In the genomic region with DNA sequence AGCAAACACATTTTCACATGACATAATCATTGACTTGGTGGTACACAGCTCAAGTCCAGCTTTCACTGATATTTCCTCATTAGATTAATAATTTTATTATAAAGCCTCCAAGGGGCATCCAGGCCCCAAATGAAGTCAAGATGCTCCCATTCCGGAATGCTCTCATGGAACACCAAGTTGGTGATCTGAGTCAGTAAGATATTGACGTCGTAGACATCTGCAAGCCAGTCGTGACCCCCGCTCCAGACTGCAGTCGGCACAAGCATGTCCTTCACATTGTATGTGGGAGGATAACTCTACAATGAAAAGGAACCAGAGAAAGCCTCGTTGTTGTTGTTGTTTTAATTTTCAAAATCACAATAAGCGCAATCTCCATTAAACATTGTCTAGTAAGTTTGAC, we compare ENCODE assay signal across 31 cellular contexts. TPM values are rescaled to one million over a fixed set of nuclear protein-coding genes. Genes with fewer than 3 reads are reported as not detected.
"Had no signal": no experiment of that assay in that cellular context is flagged by ENCODE, and none has a peak within 500 bp of the region (broad histone marks: within the 10 kb centered on the region; RNA-seq: fewer than 3 reads in every experiment).

No MANE protein-coding gene starts in this region.

- H3K9ac ChIP-seq: KMS-11 had no signal

- H3K36me3 ChIP-seq: brain microvascular endothelial cell had no signal

- H3K4me2 ChIP-seq: KMS-11, PC-9 had no signal

- DNase-seq: activated B cell treated with CpG ODN at 0.5 μM for 24 hours; activated CD4-positive, alpha-beta memory T cell treated with anti-CD3 and anti-CD28 coated beads, Interleukin-2, amount 10 ng/mL, durations not matched to agents 7 days and 5 days; activated CD4-positive, alpha-beta T cell treated with anti-CD3 and anti-CD28 coated beads for 4 hours; activated CD4-positive, alpha-beta T cell treated with anti-CD3 and anti-CD28 coated beads, Interleukin-2, amount 50 U/mL, for 1 hour; activated CD4-positive, CD25-positive, alpha-beta regulatory T cell treated with anti-CD3 and anti-CD28 coated beads, Interleukin-2, amount 50 U/mL, for 72 hours; activated CD8-positive, alpha-beta memory T cell treated with anti-CD3 and anti-CD28 coated beads for 24 hours; activated CD8-positive, alpha-beta memory T cell treated with anti-CD3 and anti-CD28 coated beads, Interleukin-2, amount 10 ng/mL, durations not matched to agents 7 days and 5 days; activated CD8-positive, alpha-beta memory T cell treated with anti-CD3 and anti-CD28 coated beads, Interleukin-2, amount 50 U/mL, for 48 hours; activated effector memory CD4-positive, alpha-beta T cell treated with Interleukin-2 at 50 U/mL for 16 hours; activated naive CD4-positive, alpha-beta T cell treated with anti-CD3 and anti-CD28 coated beads, Interleukin-2, amount 10 ng/mL, durations not matched to agents 7 days and 5 days; activated naive CD8-positive, alpha-beta T cell treated with anti-CD3 and anti-CD28 coated beads, Interleukin-2, amount 50 U/mL, for 24 hours; activated T-cell treated with anti-CD3 and anti-CD28 coated beads, Interleukin-2, amount 50 U/mL, for 48 hours; aorta; brain microvascular endothelial cell; MM.1S; MV-4-11; NCI-H1092; NCI-H1436 treated with DMSO at 0.1 percent for 48 hours; NCI-H1694 treated with DMSO at 0.1 percent for 48 hours; NCI-H2029; NCI-H345; NCI-H524 treated with DMSO at 0.1 percent for 48 hours; PC-9; Right ventricle myocardium superior; SW 1271; T-helper 1 cell; T-helper 2 cell; T-helper 9 cell had no signal

- H2AFZ ChIP-seq: PC-9 had no signal

- H3K27ac ChIP-seq: brain microvascular endothelial cell, KMS-11, PC-9 had no signal

- H3K4me3 ChIP-seq: PC-9 had no signal

- H3K27me3 ChIP-seq: brain microvascular endothelial cell had no signal

- ATAC-seq: activated CD8-positive, alpha-beta memory T cell treated with anti-CD3 and anti-CD28 coated beads, Interleukin-2, amount 10 ng/mL, durations not matched to agents 7 days and 5 days; activated naive CD8-positive, alpha-beta T cell treated with anti-CD3 and anti-CD28 coated beads, Interleukin-2, amount 50 U/mL, for 24 hours had no signal

RNA-seq across cellular contexts. Expression of gene CH25H, which starts 7.6 kb away (rescaled TPM):
- total RNA-seq: activated B cell treated with CpG ODN at 0.5 μM for 24 hours; activated CD4-positive, alpha-beta memory T cell treated with anti-CD3 and anti-CD28 coated beads, Interleukin-2, amount 10 ng/mL, durations not matched to agents 7 days and 5 days; activated CD8-positive, alpha-beta memory T cell treated with anti-CD3 and anti-CD28 coated beads, Interleukin-2, amount 10 ng/mL, durations not matched to agents 7 days and 5 days; NCI-H460; OCI-LY7; PC-9 had no signal
